Comparison of ENCODE assay signal across 11 cellular contexts in genomic region chr12:6363010-6363329, GRCh38. TPM values are rescaled to one million over a fixed set of nuclear protein-coding genes. Genes with fewer than 3 reads are reported as not detected.
DNase-seq lines count a peak whose midpoint lies in the region; ATAC-seq and TF ChIP-seq lines count a peak whose summit lies in the region.
"Had no signal": no experiment of that assay in that cellular context is flagged by ENCODE, and none has a peak within 500 bp of the region (broad histone marks: within the 10 kb centered on the region; RNA-seq: fewer than 3 reads in every experiment).

No MANE protein-coding gene starts in this region.

- no peak overlapping the region for H2AK5ac ChIP-seq in trophoblast cell (ENCODE audit: low read length)

- H3K4me1 Mint-ChIP-seq in endodermal cell = peaks cover 13% of the 10 kb centered on the region

- no peak overlapping the region for H3K27ac Mint-ChIP-seq in endodermal cell

- peaks cover 44% of the 10 kb centered on the region for H3K36me3 Mint-ChIP-seq in endodermal cell (ENCODE audit: low read depth)

- H3K23ac ChIP-seq in trophoblast cell (ENCODE audit: low read length) = no peak overlapping the region

- H3K79me2 ChIP-seq in trophoblast cell (ENCODE audit: control insufficient read depth, insufficient read depth, low read length, poor library complexity) = peaks cover 5% of the 10 kb centered on the region

- no peak overlapping the region for H3K4ac ChIP-seq in trophoblast cell (ENCODE audit: low read depth, low read length)

- no peak for TF ChIP-seq CTCF in endodermal cell (conservative IDR thresholded peaks at IDR 0.05)

- H3K79me1 ChIP-seq in trophoblast cell (ENCODE audit: low read length) = peaks cover 7% of the 10 kb centered on the region

- no peak overlapping the region for H3K18ac ChIP-seq in trophoblast cell (ENCODE audit: low read length)

- no peak overlapping the region for H2BK120ac ChIP-seq in trophoblast cell (ENCODE audit: insufficient read depth, low read length, poor library complexity)

- no peak overlapping the region for H4K91ac ChIP-seq in trophoblast cell (ENCODE audit: low read depth, low read length)

- no peaks in the 10 kb centered on the region for H3K36me3 ChIP-seq in BLaER1 treated with 17β-estradiol and CSF1 and Interleukin-3, amounts not matched to agents 10 nM and 100 nM
- peaks cover 30% of the 10 kb centered on the region for H3K36me3 ChIP-seq in HUES6 (ENCODE audit: control insufficient read depth, insufficient read depth, low read length)
- no peaks in the 10 kb centered on the region for H3K36me3 ChIP-seq in endodermal cell (ENCODE audit: control insufficient read depth, insufficient read depth, low read length)
- H3K36me3 ChIP-seq in trophoblast cell (ENCODE audit: control insufficient read depth in 1 of 2, insufficient read depth in 2 of 2, low read length in 2 of 2) = no peaks in the 10 kb centered on the region

- H4K8ac ChIP-seq in trophoblast cell (ENCODE audit: low read depth, low read length) = no peak overlapping the region

- H3K9me3 Mint-ChIP-seq in endodermal cell = no peaks in the 10 kb centered on the region

- no peak overlapping the region for H4K12ac ChIP-seq in trophoblast cell (ENCODE audit: low read depth, low read length)

- H2BK12ac ChIP-seq in trophoblast cell (ENCODE audit: low read length) = no peak overlapping the region

- H2AFZ ChIP-seq in trophoblast cell (ENCODE audit: insufficient read depth, low read length, poor library complexity) = no peak overlapping the region

- H3K27me3 ChIP-seq in BLaER1 treated with 17β-estradiol and CSF1 and Interleukin-3, amounts not matched to agents 10 nM and 100 nM = peaks cover 0 to 9% (median 7%) of the 10 kb centered on the region in 11 experiments; a peak in 9 of 22 replicates
- H3K27me3 ChIP-seq in HUES6 (ENCODE audit: control insufficient read depth, insufficient read depth, low read length) = no peaks in the 10 kb centered on the region
- no peaks in the 10 kb centered on the region for H3K27me3 ChIP-seq in endodermal cell (ENCODE audit: control insufficient read depth, insufficient read depth, low read length, poor library complexity, severe bottlenecking)
- H3K27me3 ChIP-seq in trophoblast cell (ENCODE audit: insufficient read depth, low read length) = no peaks in the 10 kb centered on the region

- H3K27ac ChIP-seq in BLaER1 treated with 17β-estradiol and CSF1 and Interleukin-3, amounts not matched to agents 10 nM and 100 nM = peak overlapping the region in 4 of 11 experiments; percentile 62 to 76 (median 74); a peak in 4 of 22 replicates
- no peak overlapping the region for H3K27ac ChIP-seq in HUES6 (ENCODE audit: low read depth, low read length)
- H3K27ac ChIP-seq in endodermal cell (ENCODE audit: low read depth, low read length) = no peak overlapping the region
- no peak overlapping the region for H3K27ac ChIP-seq in trophoblast cell (ENCODE audit: low read depth, low read length)

- H3K27me3 Mint-ChIP-seq in endodermal cell (ENCODE audit: insufficient read depth) = no peaks in the 10 kb centered on the region

- peak overlapping the region; percentile 79 to 99 (median 92); a peak in 21 of 22 replicates for H3K4me2 ChIP-seq in BLaER1 treated with 17β-estradiol and CSF1 and Interleukin-3, amounts not matched to agents 10 nM and 100 nM
- peak overlapping the region; percentile 99 for H3K4me2 ChIP-seq in trophoblast cell (ENCODE audit: low read length)

- WGBS in endodermal cell (ENCODE audit: insufficient coverage in 1 of 2, insufficient read length in 1 of 2), 2 experiments = 37% methylated on average over 4 of the region's 4 CpGs; no CpG with 5 or more reads in 1 of the 2 experiments
- no CpG with 5 or more reads among the region's 4 CpGs for WGBS in trophoblast cell (ENCODE audit: extremely low coverage, insufficient coverage, insufficient read length)

- peak overlapping the region in 10 of 11 experiments; percentile 58 to 89 (median 74); a peak in 13 of 22 replicates for H3K9ac ChIP-seq in BLaER1 treated with 17β-estradiol and CSF1 and Interleukin-3, amounts not matched to agents 10 nM and 100 nM
- H3K9ac ChIP-seq in HUES6 (ENCODE audit: low read length) = no peak overlapping the region
- H3K9ac ChIP-seq in endodermal cell (ENCODE audit: extremely low read depth, low read length, poor library complexity, severe bottlenecking) = no peak overlapping the region
- no peak overlapping the region for H3K9ac ChIP-seq in trophoblast cell (ENCODE audit: low read length)

- no peak overlapping the region for H3K14ac ChIP-seq in trophoblast cell (ENCODE audit: low read length)

- peak overlapping the region; percentile 52 to 73 (median 62); a peak in 18 of 20 replicates for H3K4me3 ChIP-seq in BLaER1 treated with 17β-estradiol and CSF1 and Interleukin-3, amounts not matched to agents 10 nM and 100 nM
- H3K4me3 ChIP-seq in HUES6 (ENCODE audit: low read depth, low read length) (peak overlapping the region; percentile 66), endodermal cell (ENCODE audit: low read length) (no peak overlapping the region), trophoblast cell (ENCODE audit: low read depth, low read length) (no peak overlapping the region)

- H4K20me1 ChIP-seq in BLaER1 treated with 17β-estradiol and CSF1 and Interleukin-3, amounts not matched to agents 10 nM and 100 nM = no peaks in the 10 kb centered on the region

- H3K4me1 ChIP-seq in BLaER1 treated with 17β-estradiol and CSF1 and Interleukin-3, amounts not matched to agents 10 nM and 100 nM = peaks cover 37 to 77% (median 59%) of the 10 kb centered on the region in 10 experiments
- peaks cover 7% of the 10 kb centered on the region; the same call in 1 of the 2 replicates for H3K4me1 ChIP-seq in HUES6 (ENCODE audit: control insufficient read depth, insufficient read depth, low read length)
- H3K4me1 ChIP-seq in endodermal cell (ENCODE audit: control insufficient read depth, insufficient read depth, low read length) = no peaks in the 10 kb centered on the region
- H3K4me1 ChIP-seq in trophoblast cell (ENCODE audit: control insufficient read depth in 1 of 2, insufficient read depth in 2 of 2, low read length in 2 of 2) = peaks cover 2 to 6% of the 10 kb centered on the region in 2 experiments

- DNase-seq in endodermal cell = no peak
- DNase-seq in trophoblast cell = no peak
- DNase-seq in NCI-H1694 treated with DMSO at 0.1 percent for 48 hours (lab: John Stamatoyannopoulos, UW) = no peak
- no peak for DNase-seq in germinal center (ENCODE audit: low spot score)
- DNase-seq in activated CD8-positive, alpha-beta memory T cell treated with anti-CD3 and anti-CD28 coated beads, Interleukin-2, amount 50 U/mL, for 4 hours = no peak
- DNase-seq: KBM-7 had no signal

- no peaks in the 10 kb centered on the region for H3K9me3 ChIP-seq in BLaER1 treated with 17β-estradiol and CSF1 and Interleukin-3, amounts not matched to agents 10 nM and 100 nM (replicated peaks in 1 of 11)
- H3K9me3 ChIP-seq in HUES6 (ENCODE audit: control insufficient read depth, insufficient read depth, low read depth, low read length) (no peaks in the 10 kb centered on the region), endodermal cell (ENCODE audit: control insufficient read depth, low read length) (no peaks in the 10 kb centered on the region), trophoblast cell (ENCODE audit: insufficient read depth, low read depth, low read length) (no peaks in the 10 kb centered on the region)

- peak overlapping the region; percentile 56 for H3K4me3 Mint-ChIP-seq in endodermal cell

- no peak for ATAC-seq in HG03378 (IDR thresholded peaks at IDR 0.05; ENCODE audit: unreplicated experiment)

- H2BK5ac ChIP-seq in trophoblast cell (ENCODE audit: low read depth, low read length, poor library complexity) = no peak overlapping the region

RNA-seq across cellular contexts. Expression of gene SCNN1A, which starts 12.4 kb away (rescaled TPM):
- total RNA-seq in endodermal cell = 10 to 100 TPM; 32.1 to 87.7 TPM
- polyA plus RNA-seq in endodermal cell (2013, experiment 1 of 2) = 9.0 TPM
- 4.3 TPM for polyA plus RNA-seq in endodermal cell (2013, experiment 2 of 2)
- polyA plus RNA-seq in trophoblast cell (2013) = 2.3 and 2.7 TPM in 2 replicates
- total RNA-seq: RPMI7951 had no signal

RNA-seq across cellular contexts. Expression of gene LTBR, which starts 21.0 kb away (rescaled TPM):
- 1 to 10 TPM; 8.4 to 9.1 TPM for total RNA-seq in endodermal cell
- polyA plus RNA-seq in endodermal cell (2013, experiment 1 of 2) = 1.5 TPM
- polyA plus RNA-seq in endodermal cell (2013, experiment 2 of 2) = 1.9 TPM
- 34.3 and 34.8 TPM in 2 replicates for polyA plus RNA-seq in trophoblast cell (2013)

RNA-seq across cellular contexts. Expression of gene TNFRSF1A, which starts 21.1 kb away (rescaled TPM):
- total RNA-seq in endodermal cell = 10 to 100 TPM; 43.2 to 86.2 TPM
- 39.7 TPM for polyA plus RNA-seq in endodermal cell (2013, experiment 1 of 2)
- polyA plus RNA-seq in endodermal cell (2013, experiment 2 of 2) = 37.7 TPM
- 81.0 and 90.7 TPM in 2 replicates for polyA plus RNA-seq in trophoblast cell (2013)

RNA-seq across cellular contexts. Expression of gene PLEKHG6, which starts 52.5 kb away (rescaled TPM):
- total RNA-seq in endodermal cell = 10 to 100 TPM; 24.8 to 37.2 TPM
- polyA plus RNA-seq in endodermal cell (2013, experiment 1 of 2) = 7.1 TPM
- polyA plus RNA-seq in endodermal cell (2013, experiment 2 of 2) = 4.6 TPM
- 17.4 and 20.1 TPM in 2 replicates for polyA plus RNA-seq in trophoblast cell (2013)
- total RNA-seq: mononuclear cell, RPMI7951 had no signal

Comparison
In these comparisons a context has a peak if more than half of its experiments do, and no peak if none do; other contexts are left out.
1. H3K4me3 ChIP-seq: peak in BLaER1 treated with 17β-estradiol and CSF1 and Interleukin-3, amounts not matched to agents 10 nM and 100 nM (10 of 10) and HUES6 (single experiment); none in endodermal cell (single experiment) and trophoblast cell (single experiment).
2. H3K9ac ChIP-seq: peak in BLaER1 treated with 17β-estradiol and CSF1 and Interleukin-3, amounts not matched to agents 10 nM and 100 nM (10 of 11); none in HUES6 (single experiment), endodermal cell (single experiment) and trophoblast cell (single experiment).